In the genomic region with DNA sequence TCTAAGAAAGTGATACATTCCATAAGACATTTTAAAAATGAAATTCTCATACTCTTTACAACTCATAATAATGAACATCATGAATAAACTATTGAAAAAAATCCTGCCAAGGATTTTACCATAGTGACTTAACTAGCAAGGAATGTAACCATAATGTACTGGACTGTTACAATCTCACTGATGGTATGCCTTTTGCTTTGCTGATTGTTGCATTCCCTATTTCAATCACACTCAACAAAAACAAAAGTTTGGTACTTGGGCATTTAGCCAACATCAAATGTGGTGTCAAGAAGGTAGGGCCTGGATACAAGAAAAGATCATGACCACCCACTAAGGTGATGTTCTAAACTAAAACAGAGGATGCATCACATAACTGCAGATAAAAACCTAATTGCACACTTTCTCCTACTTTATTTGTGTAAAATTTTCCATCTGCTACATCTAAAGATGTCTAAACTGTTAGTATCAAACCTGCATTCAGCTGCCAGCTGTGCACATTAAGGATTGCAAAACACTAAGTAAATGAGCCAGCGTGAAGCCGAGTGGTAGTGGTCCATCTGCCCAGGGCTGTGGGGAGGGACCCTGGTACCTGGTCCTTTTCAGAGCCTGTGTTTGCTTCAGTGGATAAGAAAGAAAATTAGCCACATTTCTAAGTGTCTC, we compare ENCODE assay signal across 14 cellular contexts.
A peak's percentile ranks its signal among the peaks of the same experiment; 100 is the strongest.
DNase-seq lines count a peak whose midpoint lies in the region; ATAC-seq, FAIRE-seq and TF ChIP-seq lines count a peak whose summit lies in the region.
"Had no signal": no experiment of that assay in that cellular context is flagged by ENCODE, and none has a peak within 500 bp of the region (broad histone marks: within the 10 kb centered on the region; RNA-seq: fewer than 3 reads in every experiment).

No MANE protein-coding gene starts in this region.

- no peak for ATAC-seq in HG03378 (IDR thresholded peaks at IDR 0.05; ENCODE audit: unreplicated experiment)
- ATAC-seq: activated CD8-positive, alpha-beta T cell treated with anti-CD3 and anti-CD28 coated beads, Interleukin-2, amount 10 ng/mL, durations not matched to agents 7 days and 5 days; psoas muscle had no signal

- no peak overlapping the region for H3K4me3 ChIP-seq in fibroblast of pulmonary artery (replicated peaks; ENCODE audit: low read depth, low read length)
- H3K4me3 ChIP-seq: psoas muscle had no signal

- peak; percentile 5 for FAIRE-seq in TTC549 (lab: Jason Lieb, UNC)

- TF ChIP-seq CTCF in fibroblast of pulmonary artery (IDR thresholded peaks at IDR 0.05; ENCODE audit: low read length, missing control alignments), result no peak

- DNase-seq in HS-5 (ENCODE audit: low read depth) (peak; percentile 58), fibroblast of pulmonary artery (ENCODE audit: low read depth) (peak; percentile 80), smooth muscle cell of the brain vasculature (ENCODE audit: low read depth, low spot score) (peak; percentile 21), cerebellar cortex (ENCODE audit: low spot score) (no peak)
- no peak for DNase-seq in activated T-cell treated with anti-CD3 and anti-CD28 coated beads, Interleukin-2, amount 50 U/mL, for 1 hour
- DNase-seq: activated CD8-positive, alpha-beta T cell treated with anti-CD3 and anti-CD28 coated beads, Interleukin-2, amount 10 ng/mL, durations not matched to agents 7 days and 5 days; activated naive CD4-positive, alpha-beta T cell; hippocampal formation; NCI-H1092; psoas muscle; stimulated activated CD4-positive, alpha-beta T cell treated with anti-CD3 and anti-CD28 coated beads, Interleukin-4, amount 100 ng/mL, for 4 hours; T-helper 2 cell had no signal

Comparison
In these comparisons a context has a peak if more than half of its experiments do, and no peak if none do; other contexts are left out.
1. DNase-seq: peak in HS-5 (single experiment), fibroblast of pulmonary artery (single experiment) and smooth muscle cell of the brain vasculature (single experiment); none in activated T-cell treated with anti-CD3 and anti-CD28 coated beads, Interleukin-2, amount 50 U/mL, for 1 hour (single experiment) and cerebellar cortex (single experiment).